ENCODE assay signal across 1 cellular context in the genomic region with DNA sequence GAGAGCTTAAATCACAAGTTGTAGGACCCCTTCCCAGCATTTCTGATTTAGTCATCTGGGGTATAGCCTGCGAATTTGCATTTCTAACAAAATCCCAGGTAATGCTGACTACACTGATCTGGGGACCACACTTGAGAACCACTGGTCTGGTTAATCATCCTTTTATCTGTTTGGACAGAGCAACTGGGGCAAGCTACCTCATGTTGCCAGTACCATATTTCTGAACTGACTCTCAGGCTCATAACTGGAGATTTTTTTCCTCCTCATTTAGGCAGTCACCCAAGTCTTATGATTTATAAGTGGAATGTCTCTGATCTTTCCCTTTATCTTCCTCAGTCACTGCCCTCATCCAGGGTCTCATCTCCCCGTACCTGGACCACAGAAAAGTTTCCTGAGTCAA.
TF ChIP-seq lines count a peak whose summit lies in the region.

No MANE protein-coding gene starts in this region.

TF ChIP-seq in SK-N-SH treated with all-trans-retinoic acid at 6 μM for 48 hours, 23 proteins besides CTCF, POLR2A, EP300 and RAD21 (continued from another document):
- TF ChIP-seq, protein P1, sequence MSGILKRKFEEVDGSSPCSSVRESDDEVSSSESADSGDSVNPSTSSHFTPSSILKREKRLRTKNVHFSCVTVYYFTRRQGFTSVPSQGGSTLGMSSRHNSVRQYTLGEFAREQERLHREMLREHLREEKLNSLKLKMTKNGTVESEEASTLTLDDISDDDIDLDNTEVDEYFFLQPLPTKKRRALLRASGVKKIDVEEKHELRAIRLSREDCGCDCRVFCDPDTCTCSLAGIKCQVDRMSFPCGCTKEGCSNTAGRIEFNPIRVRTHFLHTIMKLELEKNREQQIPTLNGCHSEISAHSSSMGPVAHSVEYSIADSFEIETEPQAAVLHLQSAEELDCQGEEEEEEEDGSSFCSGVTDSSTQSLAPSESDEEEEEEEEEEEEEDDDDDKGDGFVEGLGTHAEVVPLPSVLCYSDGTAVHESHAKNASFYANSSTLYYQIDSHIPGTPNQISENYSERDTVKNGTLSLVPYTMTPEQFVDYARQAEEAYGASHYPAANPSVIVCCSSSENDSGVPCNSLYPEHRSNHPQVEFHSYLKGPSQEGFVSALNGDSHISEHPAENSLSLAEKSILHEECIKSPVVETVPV (CRISPR knock-in tag; IDR thresholded peaks at IDR 0.05) = no peak
- TF ChIP-seq ZNF70 (CRISPR knock-in tag; IDR thresholded peaks at IDR 0.05) (no peak), TOX (CRISPR knock-in tag; IDR thresholded peaks at IDR 0.05; ENCODE audit: borderline replicate concordance) (no peak), ZNF8 (CRISPR knock-in tag; IDR thresholded peaks at IDR 0.05) (no peak), ZFP3 (CRISPR knock-in tag; IDR thresholded peaks at IDR 0.05) (no peak), ESRRG (CRISPR knock-in tag; IDR thresholded peaks at IDR 0.05) (no peak), RARB (CRISPR knock-in tag; IDR thresholded peaks at IDR 0.05) (no peak), CSDC2 (CRISPR knock-in tag; IDR thresholded peaks at IDR 0.05) (no peak), OSR1 (CRISPR knock-in tag; IDR thresholded peaks at IDR 0.05) (no peak)
- TF ChIP-seq, protein P2, sequence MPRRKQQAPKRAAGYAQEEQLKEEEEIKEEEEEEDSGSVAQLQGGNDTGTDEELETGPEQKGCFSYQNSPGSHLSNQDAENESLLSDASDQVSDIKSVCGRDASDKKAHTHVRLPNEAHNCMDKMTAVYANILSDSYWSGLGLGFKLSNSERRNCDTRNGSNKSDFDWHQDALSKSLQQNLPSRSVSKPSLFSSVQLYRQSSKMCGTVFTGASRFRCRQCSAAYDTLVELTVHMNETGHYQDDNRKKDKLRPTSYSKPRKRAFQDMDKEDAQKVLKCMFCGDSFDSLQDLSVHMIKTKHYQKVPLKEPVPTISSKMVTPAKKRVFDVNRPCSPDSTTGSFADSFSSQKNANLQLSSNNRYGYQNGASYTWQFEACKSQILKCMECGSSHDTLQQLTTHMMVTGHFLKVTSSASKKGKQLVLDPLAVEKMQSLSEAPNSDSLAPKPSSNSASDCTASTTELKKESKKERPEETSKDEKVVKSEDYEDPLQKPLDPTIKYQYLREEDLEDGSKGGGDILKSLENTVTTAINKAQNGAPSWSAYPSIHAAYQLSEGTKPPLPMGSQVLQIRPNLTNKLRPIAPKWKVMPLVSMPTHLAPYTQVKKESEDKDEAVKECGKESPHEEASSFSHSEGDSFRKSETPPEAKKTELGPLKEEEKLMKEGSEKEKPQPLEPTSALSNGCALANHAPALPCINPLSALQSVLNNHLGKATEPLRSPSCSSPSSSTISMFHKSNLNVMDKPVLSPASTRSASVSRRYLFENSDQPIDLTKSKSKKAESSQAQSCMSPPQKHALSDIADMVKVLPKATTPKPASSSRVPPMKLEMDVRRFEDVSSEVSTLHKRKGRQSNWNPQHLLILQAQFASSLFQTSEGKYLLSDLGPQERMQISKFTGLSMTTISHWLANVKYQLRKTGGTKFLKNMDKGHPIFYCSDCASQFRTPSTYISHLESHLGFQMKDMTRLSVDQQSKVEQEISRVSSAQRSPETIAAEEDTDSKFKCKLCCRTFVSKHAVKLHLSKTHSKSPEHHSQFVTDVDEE (CRISPR knock-in tag; IDR thresholded peaks at IDR 0.05) = no peak
TF ChIP-seq in SK-N-SH treated with all-trans-retinoic acid at 6 μM for 48 hours: peak in this region for 0.
